Comparison of ENCODE assay signal across 7 cellular contexts in genomic region chr10:29570248-29570647, GRCh38.
DNase-seq lines count a peak whose midpoint lies in the region; ATAC-seq, FAIRE-seq and TF ChIP-seq lines count a peak whose summit lies in the region.
"Not testable (repeated sequence)": the region's sequence is repeated elsewhere in the genome, so short reads cannot be mapped to it uniquely, and the experiment has no call there.

No MANE protein-coding gene starts in this region.

- intact Hi-C loops in PC-9 (cut with micrococcal nuclease; ENCODE audit: unreplicated experiment); left ventricle myocardium inferior (cut with micrococcal nuclease): not testable (repeated sequence)

- not testable (repeated sequence) for H3K4me1 ChIP-seq in A549; PC-9 (replicated peaks; ENCODE audit: insufficient read depth); astrocyte (ENCODE audit: insufficient read depth, low read length)
- peaks cover 49% of the 10 kb centered on the region for H3K4me1 ChIP-seq in left ventricle myocardium inferior

- H4K20me1 ChIP-seq in PC-9 (ENCODE audit: insufficient read depth) = not testable (repeated sequence)
- peaks cover 43% of the 10 kb centered on the region for H4K20me1 ChIP-seq in astrocyte (ENCODE audit: insufficient read depth, low read length)

- H3K27ac Mint-ChIP-seq in astrocyte (ENCODE audit: unreplicated experiment) = not testable (repeated sequence)
- peak overlapping the region in 2 of 3 experiments; percentile 33 to 74 for H3K27ac Mint-ChIP-seq in nephron

- not testable (repeated sequence) for DNase-seq in A549 (ENCODE audit: low read depth in 1 of 2, low spot score in 1 of 2); H54 (ENCODE audit: insufficient read length, low spot score); PC-9; astrocyte (ENCODE audit: low read depth); left ventricle myocardium inferior; urothelium cell line (ENCODE audit: low spot score)

- WGBS in A549 (ENCODE audit: missing lambda C conversion rate) = 69% methylated on average over 2 of the region's 2 CpGs

- H3K27ac ChIP-seq in A549; astrocyte (ENCODE audit: low read depth, low read length): not testable (repeated sequence)
- H3K27ac ChIP-seq in PC-9 (0 out of 2 replicates have a peak overlapping the region, but pooled peaks have one; percentile 13), left ventricle myocardium inferior (replicated peaks) (peak overlapping the region; percentile 20)

- H3K9me2 ChIP-seq in PC-9 (ENCODE audit: insufficient read depth) = not testable (repeated sequence)

- H3F3A ChIP-seq in PC-9 (ENCODE audit: insufficient read depth, low read depth) = not testable (repeated sequence)

- FAIRE-seq in A549 (lab: Jason Lieb, UNC) = peak; percentile 67
- FAIRE-seq in H54 (lab: Jason Lieb, UNC) = peak; percentile 38
- peak; percentile 62 for FAIRE-seq in astrocyte (lab: Jason Lieb, UNC)
- peak; percentile 52 for FAIRE-seq in urothelium cell line (lab: Jason Lieb, UNC)

- H3K4me1 Mint-ChIP-seq in astrocyte (ENCODE audit: low read depth, unreplicated experiment) (peaks cover 41% of the 10 kb centered on the region), nephron (peaks cover 45% of the 10 kb centered on the region)

- CTCF ChIA-PET in A549 (lab: Yijun Ruan, JAX) = interaction anchor here (0.7 to 2.9 kb wide), 5 partner anchors 11 to 35 kb away, joined by 3 to 11 read pairs (median 4); no protein-coding TSS in a partner anchor
- CTCF ChIA-PET in PC-9 (lab: Charles Lee) = not testable (repeated sequence)

- not testable (repeated sequence) for H3K9ac ChIP-seq in astrocyte (ENCODE audit: low read length)

- H3K27me3 ChIP-seq in PC-9 (ENCODE audit: insufficient read depth, low read depth); astrocyte (ENCODE audit: insufficient read depth, low read length); left ventricle myocardium inferior (ENCODE audit: low read depth): not testable (repeated sequence)

- TF ChIP-seq POLR2A in A549 (IDR thresholded peaks at IDR 0.05; ENCODE audit: low read length); H54 (IDR thresholded peaks at IDR 0.05; ENCODE audit: low read depth, low read length): not testable (repeated sequence)

- H3K4me3 ChIP-seq in A549; PC-9; astrocyte (ENCODE audit: insufficient read depth, low read depth, low read length); left ventricle myocardium inferior: not testable (repeated sequence)

- peaks cover 11% of the 10 kb centered on the region for H3K36me3 Mint-ChIP-seq in astrocyte (ENCODE audit: low read depth, unreplicated experiment)
- not testable (repeated sequence) for H3K36me3 Mint-ChIP-seq in nephron (ENCODE audit: low read depth)

- TF ChIP-seq EP300 in A549 (IDR thresholded peaks at IDR 0.05) = not testable (repeated sequence)

- TF ChIP-seq RAD21 in A549 (conservative IDR thresholded peaks at IDR 0.05 in 1 of 2, IDR thresholded peaks at IDR 0.05 in 1 of 2) = not testable (repeated sequence)

- not testable (repeated sequence) for TF ChIP-seq CTCF in A549 (IDR thresholded peaks at IDR 0.05); PC-9 (conservative IDR thresholded peaks at IDR 0.05); astrocyte (IDR thresholded peaks at IDR 0.05; ENCODE audit: insufficient read depth, low read depth, low read length); left ventricle myocardium inferior (IDR thresholded peaks at IDR 0.05; ENCODE audit: borderline replicate concordance); nephron (IDR thresholded peaks at IDR 0.05; ENCODE audit: unreplicated experiment in 3 of 3)

- H3K79me2 ChIP-seq in PC-9 (ENCODE audit: low read depth); astrocyte (ENCODE audit: insufficient read depth, low read length): not testable (repeated sequence)

- H3K9me3 Mint-ChIP-seq in astrocyte (ENCODE audit: unreplicated experiment); nephron: not testable (repeated sequence)

- POLR2A ChIA-PET in A549 (lab: Yijun Ruan, JAX) = not testable (repeated sequence)
- POLR2A ChIA-PET in PC-9 (lab: Charles Lee; ENCODE audit: unreplicated experiment) = interaction anchor here (0.6 kb wide), 1 partner anchor 35 kb away, joined by 8 read pairs; no protein-coding TSS in a partner anchor

- H3K4me3 Mint-ChIP-seq in astrocyte (ENCODE audit: unreplicated experiment); nephron: not testable (repeated sequence)

- H3K9me3 ChIP-seq in A549; PC-9 (ENCODE audit: insufficient read depth, low read depth); astrocyte (ENCODE audit: insufficient read depth, low read depth, low read length); left ventricle myocardium inferior (replicated peaks): not testable (repeated sequence)

- not testable (repeated sequence) for ATAC-seq in A549

- not testable (repeated sequence) for H3K27me3 Mint-ChIP-seq in astrocyte (ENCODE audit: low read depth, unreplicated experiment); nephron (ENCODE audit: low read depth)

- H2AFZ ChIP-seq in PC-9; astrocyte (ENCODE audit: low read depth, low read length): not testable (repeated sequence)

- not testable (repeated sequence) for H3K4me2 ChIP-seq in A549; PC-9; astrocyte (ENCODE audit: low read length)

- not testable (repeated sequence) for BruUV-seq in PC-9 (replicated peaks; lab: Mats Ljungman, UMichigan)

- H3K36me3 ChIP-seq in PC-9 (ENCODE audit: low read depth); astrocyte (ENCODE audit: insufficient read depth, low read length); left ventricle myocardium inferior: not testable (repeated sequence)
